8 cellular contexts compared by ENCODE assay signal in genomic region chr11:125887373-125888324, GRCh38. TPM values are rescaled to one million over a fixed set of nuclear protein-coding genes. Genes with fewer than 3 reads are reported as not detected.
DNase-seq lines count a peak whose midpoint lies in the region; ATAC-seq and TF ChIP-seq lines count a peak whose summit lies in the region.

A gene with protein sequence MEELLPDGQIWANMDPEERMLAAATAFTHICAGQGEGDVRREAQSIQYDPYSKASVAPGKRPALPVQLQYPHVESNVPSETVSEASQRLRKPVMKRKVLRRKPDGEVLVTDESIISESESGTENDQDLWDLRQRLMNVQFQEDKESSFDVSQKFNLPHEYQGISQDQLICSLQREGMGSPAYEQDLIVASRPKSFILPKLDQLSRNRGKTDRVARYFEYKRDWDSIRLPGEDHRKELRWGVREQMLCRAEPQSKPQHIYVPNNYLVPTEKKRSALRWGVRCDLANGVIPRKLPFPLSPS (plus strand): TSS chr11:125887668. CDS start chr11:125899369, 11,701 bp downstream.

- H3K4me1 ChIP-seq in spleen = peaks cover 0 to 39% (median 25%) of the 10 kb centered on the region in 6 donors

- TF ChIP-seq POLR2A in spleen (IDR thresholded peaks at IDR 0.05) = peak in 1 of 3 donors; percentile 77

- H3K36me3 Mint-ChIP-seq in activated B cell treated with CpG ODN at 0.5 μM for 24 hours (ENCODE audit: low read depth) (peaks cover 17% of the 10 kb centered on the region), immature natural killer cell (peaks cover 0 to 3% (median 0%) of the 10 kb centered on the region in 3 donors)

- peak within 1 kb of the TSS; percentile 75 for H3K27ac ChIP-seq in AG04450 (ENCODE audit: low read depth, low read length)
- peak within 1 kb of the TSS; percentile 81 to 97 (median 95) for H3K27ac ChIP-seq in spleen

- H3K27me3 ChIP-seq in AG04450 (ENCODE audit: control insufficient read depth, insufficient read depth, low read length) = no peaks in the 10 kb centered on the region
- H3K27me3 ChIP-seq in spleen (replicated peaks in 1 of 7) = no peaks in the 10 kb centered on the region

- DNase-seq in AG04450 (ENCODE audit: low read depth, low spot score) (peak; percentile 92), NCI-H2171 (lab: John Stamatoyannopoulos, UW) (peak; percentile 79), activated B cell treated with CpG ODN at 0.5 μM for 24 hours (peak; percentile 97), immature natural killer cell (peak; percentile 98 to 99 (median 98)), spleen (peak; percentile 98)
- DNase-seq in central memory CD4-positive, alpha-beta T cell = peak; percentile 98

- H3K9me3 ChIP-seq in AG04450 (ENCODE audit: control insufficient read depth, insufficient read depth, low read length) = peaks cover 7% of the 10 kb centered on the region
- H3K9me3 ChIP-seq in spleen = no peaks in the 10 kb centered on the region

- POLR2A ChIA-PET in AG04450 (lab: Yijun Ruan, JAX) (interaction anchor here (0.8 to 1.7 kb wide), 3 partner anchors 15 to 262 kb away, joined by 3 to 16 read pairs (median 5); partner anchors contain the start of gene PUS3), activated B cell treated with CpG ODN at 0.5 μM for 24 hours (lab: Charles Lee) (interaction anchor here (0.6 to 3.3 kb wide), 20 partner anchors 8 to 1265 kb away, joined by 3 to 64 read pairs (median 4); partner anchors contain the start of genes CCDC15, CHEK1, DDX25 and FAM118B)

- H3K4me3 Mint-ChIP-seq in activated B cell treated with CpG ODN at 0.5 μM for 24 hours = peak within 1 kb of the TSS; percentile 90
- H3K4me3 Mint-ChIP-seq in immature natural killer cell = peak within 1 kb of the TSS; percentile 85 to 97 (median 94)

- H3K9me3 Mint-ChIP-seq in activated B cell treated with CpG ODN at 0.5 μM for 24 hours (no peaks in the 10 kb centered on the region), immature natural killer cell (peaks cover 0 to 2% (median 0%) of the 10 kb centered on the region in 6 donors)

- CTCF ChIA-PET in AG04450 (lab: Charles Lee) (interaction anchor here (0.6 to 1.4 kb wide), 6 partner anchors 10 to 1712 kb away, joined by 3 to 4 read pairs (median 3); partner anchors contain the start of gene PUS3), activated B cell treated with CpG ODN at 0.5 μM for 24 hours (lab: Charles Lee) (interaction anchor here (0.6 to 1.8 kb wide), 7 partner anchors 7 to 435 kb away, joined by 3 to 13 read pairs (median 3); partner anchors contain the start of gene PUS3)

- H3K27me3 Mint-ChIP-seq in activated B cell treated with CpG ODN at 0.5 μM for 24 hours (peaks cover 3% of the 10 kb centered on the region), immature natural killer cell (ENCODE audit: low read depth in 3 of 3) (peaks cover 14 to 23% (median 17%) of the 10 kb centered on the region in 3 donors)

- intact Hi-C loops in activated B cell treated with CpG ODN at 0.5 μM for 24 hours (cut with micrococcal nuclease) (loop anchor here (1.0 to 5.0 kb wide), 15 partner anchors 16 to 1265 kb away; partner anchors contain the start of genes CCDC15, CDON, CHEK1 and EI24), spleen (cut with DNase I; ENCODE audit: low total_unique reads) (no loop called here)

- peak within 1 kb of the TSS; percentile 98 for H3K27ac Mint-ChIP-seq in activated B cell treated with CpG ODN at 0.5 μM for 24 hours
- peak within 1 kb of the TSS; percentile 91 to 99 (median 96) for H3K27ac Mint-ChIP-seq in immature natural killer cell

- H3K36me3 ChIP-seq in spleen = peaks cover 0 to 13% (median 4%) of the 10 kb centered on the region in 6 donors

- TF ChIP-seq CTCF in AG04450 (IDR thresholded peaks at IDR 0.05; ENCODE audit: low read depth, low read length) (peak; percentile 25), activated B cell treated with CpG ODN at 0.5 μM for 24 hours (IDR thresholded peaks at IDR 0.05) (no peak), spleen (IDR thresholded peaks at IDR 0.05 in 8 of 11, conservative IDR thresholded peaks at IDR 0.05 in 3 of 11) (peak in 7 of 11 experiments; percentile 5 to 48 (median 32))

- H3K4me3 ChIP-seq in AG04450 (ENCODE audit: low read depth, low read length) (peak within 1 kb of the TSS; percentile 91), spleen (peak within 1 kb of the TSS; percentile 59 to 99 (median 86))

- 0 to 1% (median 0%) methylated on average over 72 to 91 of the region's 91 CpGs for WGBS in spleen, 5 donors

- H3K4me1 Mint-ChIP-seq in activated B cell treated with CpG ODN at 0.5 μM for 24 hours = peaks cover 18% of the 10 kb centered on the region
- H3K4me1 Mint-ChIP-seq in immature natural killer cell = peaks cover 20 to 46% of the 10 kb centered on the region in 2 donors

- ATAC-seq in GM18868 (IDR thresholded peaks at IDR 0.05; ENCODE audit: unreplicated experiment) = peak; percentile 84
- ATAC-seq in HG03103 (IDR thresholded peaks at IDR 0.05; ENCODE audit: low read depth, unreplicated experiment) = peak; percentile 77
- ATAC-seq in activated B cell treated with CpG ODN at 0.5 μM for 24 hours (ENCODE audit: low read depth) = peak; percentile 84

RNA-seq across cellular contexts. Expression of the gene that starts here (rescaled TPM):
- polyA plus RNA-seq in AG04450 (2011; rRNA removed) = 5.0 and 7.0 TPM in 2 replicates
- 3.0 and 5.5 TPM in 2 replicates for polyA minus RNA-seq in AG04450 (2011; rRNA and poly(A)+ RNA removed)
- 9.0 TPM in 2 replicates for total RNA-seq in activated B cell treated with CpG ODN at 0.5 μM for 24 hours
- 10 to 100 TPM in 1 of 3 donors, 1 to 10 TPM in 2; 6.2 to 11.5 (median 7.7) TPM for polyA plus RNA-seq in immature natural killer cell
- total RNA-seq in spleen = 1 to 10 TPM; 3.0 to 7.7 (median 4.4) TPM
- polyA plus RNA-seq in spleen = 1 to 10 TPM; 4.0 to 4.6 (median 4.2) TPM

Comparison
In these comparisons a context has a peak if more than half of its experiments do, and no peak if none do; other contexts are left out.
1. Peak in every context shown above with its lines: DNase-seq, ATAC-seq, H3K4me3 ChIP-seq and H3K27ac ChIP-seq.